1 cellular context compared by ENCODE assay signal in the genomic region with DNA sequence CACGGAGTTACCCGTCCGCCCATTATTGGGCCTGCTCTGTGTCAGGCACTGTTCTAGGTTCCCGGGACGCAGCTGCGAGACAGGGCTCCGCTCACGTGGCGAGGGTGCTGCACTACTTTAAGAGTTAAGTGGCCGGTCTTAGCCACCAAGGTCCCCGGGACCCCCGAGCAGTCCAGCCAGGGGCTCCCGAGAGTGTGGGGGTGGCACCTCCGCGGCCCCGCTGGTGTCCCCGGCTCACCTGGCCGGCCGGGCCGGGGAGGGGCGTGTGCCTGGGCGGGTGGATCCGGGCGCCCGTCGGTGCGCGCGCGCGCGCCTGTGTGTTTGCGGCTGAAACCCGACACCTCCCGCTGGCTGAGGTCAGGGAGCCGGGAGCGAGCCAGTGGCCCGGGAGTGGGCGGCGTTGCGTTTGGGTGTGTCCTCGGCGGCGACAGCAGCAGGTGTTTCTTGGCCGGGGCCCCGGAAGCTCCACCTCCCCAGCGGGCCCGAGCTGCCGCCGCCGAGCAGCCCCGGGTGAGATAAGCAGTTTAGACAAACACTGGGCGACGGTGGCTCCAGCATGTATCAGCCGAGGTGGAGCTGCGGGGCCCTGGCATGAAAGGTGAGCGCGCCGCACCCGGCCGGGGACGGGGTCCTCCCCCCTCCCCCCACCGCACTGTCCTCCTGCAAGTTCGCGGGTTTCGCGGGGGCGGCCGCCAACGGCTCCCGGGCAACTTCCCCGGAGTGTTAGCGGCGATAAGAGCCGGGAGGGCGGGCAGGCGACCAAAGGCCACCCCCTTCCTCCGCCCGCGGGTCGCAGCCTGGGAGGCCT.
TF ChIP-seq lines count a peak whose summit lies in the region.

A gene (plus strand): TSS at position 522 of the 808 bp plus-strand sequence. CDS start 70 bp downstream, at position 592.

TF ChIP-seq in HepG2, 621 proteins besides CTCF, POLR2A, EP300 and RAD21 (continued from another document and continues in another):
- no peak for TF ChIP-seq SOX6 (IDR thresholded peaks at IDR 0.05)
- TF ChIP-seq SOX6 (CRISPR knock-in tag; IDR thresholded peaks at IDR 0.05) = peak; percentile 76
- TF ChIP-seq, protein P1, sequence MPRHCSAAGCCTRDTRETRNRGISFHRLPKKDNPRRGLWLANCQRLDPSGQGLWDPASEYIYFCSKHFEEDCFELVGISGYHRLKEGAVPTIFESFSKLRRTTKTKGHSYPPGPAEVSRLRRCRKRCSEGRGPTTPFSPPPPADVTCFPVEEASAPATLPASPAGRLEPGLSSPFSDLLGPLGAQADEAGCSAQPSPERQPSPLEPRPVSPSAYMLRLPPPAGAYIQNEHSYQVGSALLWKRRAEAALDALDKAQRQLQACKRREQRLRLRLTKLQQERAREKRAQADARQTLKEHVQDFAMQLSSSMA (CRISPR knock-in tag; IDR thresholded peaks at IDR 0.05) = peak; percentile 87; the same call in 1 of the 2 replicates
- TF ChIP-seq, protein P2, sequence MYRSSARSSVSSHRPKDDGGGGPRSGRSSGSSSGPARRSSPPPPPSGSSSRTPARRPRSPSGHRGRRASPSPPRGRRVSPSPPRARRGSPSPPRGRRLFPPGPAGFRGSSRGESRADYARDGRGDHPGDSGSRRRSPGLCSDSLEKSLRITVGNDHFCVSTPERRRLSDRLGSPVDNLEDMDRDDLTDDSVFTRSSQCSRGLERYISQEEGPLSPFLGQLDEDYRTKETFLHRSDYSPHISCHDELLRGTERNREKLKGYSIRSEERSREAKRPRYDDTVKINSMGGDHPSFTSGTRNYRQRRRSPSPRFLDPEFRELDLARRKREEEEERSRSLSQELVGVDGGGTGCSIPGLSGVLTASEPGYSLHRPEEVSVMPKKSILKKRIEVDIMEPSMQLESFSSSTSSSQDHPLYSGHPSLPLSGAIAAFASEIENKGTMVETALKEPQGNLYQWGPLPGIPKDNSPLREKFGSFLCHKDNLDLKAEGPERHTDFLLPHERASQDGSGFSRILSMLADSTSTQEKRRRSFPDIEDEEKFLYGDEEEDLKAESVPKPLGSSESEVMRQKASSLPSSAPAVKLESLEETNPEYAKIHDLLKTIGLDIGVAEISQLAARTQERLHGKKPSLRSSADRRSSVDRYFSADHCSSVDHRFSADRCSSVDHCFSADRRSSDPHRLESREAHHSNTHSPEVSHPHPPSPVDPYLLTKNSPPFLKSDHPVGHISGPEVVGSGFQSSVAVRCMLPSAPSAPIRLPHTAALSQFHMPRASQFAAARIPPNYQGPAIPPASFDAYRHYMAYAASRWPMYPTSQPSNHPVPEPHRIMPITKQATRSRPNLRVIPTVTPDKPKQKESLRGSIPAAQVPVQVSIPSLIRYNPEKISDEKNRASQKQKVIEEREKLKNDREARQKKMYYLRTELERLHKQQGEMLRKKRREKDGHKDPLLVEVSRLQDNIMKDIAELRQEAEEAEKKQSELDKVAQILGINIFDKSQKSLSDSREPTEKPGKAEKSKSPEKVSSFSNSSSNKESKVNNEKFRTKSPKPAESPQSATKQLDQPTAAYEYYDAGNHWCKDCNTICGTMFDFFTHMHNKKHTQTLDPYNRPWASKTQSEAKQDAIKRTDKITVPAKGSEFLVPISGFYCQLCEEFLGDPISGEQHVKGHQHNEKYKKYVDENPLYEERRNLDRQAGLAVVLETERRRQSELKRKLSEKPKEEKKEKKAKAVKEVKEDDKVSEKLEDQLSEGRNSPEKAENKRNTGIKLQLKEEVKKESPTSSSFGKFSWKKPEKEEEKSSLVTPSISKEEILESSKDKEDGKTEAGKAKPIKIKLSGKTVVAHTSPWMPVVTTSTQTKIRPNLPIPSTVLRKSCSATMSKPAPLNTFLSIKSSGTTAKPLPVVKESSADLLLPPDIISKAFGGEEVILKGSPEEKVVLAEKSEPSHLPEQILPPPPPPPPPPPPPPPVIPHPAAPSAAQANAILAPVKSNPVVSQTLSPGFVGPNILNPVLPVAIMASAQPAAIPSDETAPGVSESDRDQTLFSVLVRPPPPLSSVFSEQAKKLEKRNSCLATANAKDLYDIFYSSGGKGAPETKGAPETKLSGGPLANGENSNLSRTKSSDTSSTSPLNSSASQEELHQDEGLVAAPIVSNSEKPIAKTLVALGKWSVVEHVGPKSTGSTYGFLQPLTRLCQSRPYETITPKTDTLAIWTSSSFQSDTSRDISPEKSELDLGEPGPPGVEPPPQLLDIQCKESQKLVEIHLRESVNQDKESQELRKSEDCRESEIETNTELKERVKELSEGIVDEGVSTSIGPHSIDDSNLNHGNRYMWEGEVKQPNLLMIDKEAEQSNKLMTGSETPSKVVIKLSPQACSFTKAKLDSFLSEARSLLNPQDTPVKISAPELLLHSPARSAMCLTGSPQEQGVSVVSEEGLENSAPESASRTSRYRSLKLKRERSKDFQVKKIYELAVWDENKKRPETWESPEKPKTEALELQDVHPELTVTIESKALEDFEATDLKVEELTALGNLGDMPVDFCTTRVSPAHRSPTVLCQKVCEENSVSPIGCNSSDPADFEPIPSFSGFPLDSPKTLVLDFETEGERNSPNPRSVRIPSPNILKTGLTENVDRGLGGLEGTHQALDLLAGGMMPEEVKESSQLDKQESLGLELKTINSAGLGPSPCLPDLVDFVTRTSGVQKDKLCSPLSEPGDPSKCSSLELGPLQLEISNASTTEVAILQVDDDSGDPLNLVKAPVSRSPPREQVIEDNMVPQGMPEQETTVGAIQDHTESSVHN (CRISPR knock-in tag; IDR thresholded peaks at IDR 0.05) = 0 out of 2 replicates have a peak, but pooled peaks have one; percentile 19
- peak; percentile 51; the same call in 1 of the 2 replicates for TF ChIP-seq NFYC (CRISPR knock-in tag; IDR thresholded peaks at IDR 0.05)
- TF ChIP-seq TAF1 (CRISPR knock-in tag; IDR thresholded peaks at IDR 0.05) = peak; percentile 88
- TF ChIP-seq, protein P3, sequence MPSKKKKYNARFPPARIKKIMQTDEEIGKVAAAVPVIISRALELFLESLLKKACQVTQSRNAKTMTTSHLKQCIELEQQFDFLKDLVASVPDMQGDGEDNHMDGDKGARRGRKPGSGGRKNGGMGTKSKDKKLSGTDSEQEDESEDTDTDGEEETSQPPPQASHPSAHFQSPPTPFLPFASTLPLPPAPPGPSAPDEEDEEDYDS (CRISPR knock-in tag; IDR thresholded peaks at IDR 0.05) = peak; percentile 70; the same call in 1 of the 2 replicates
- peak; percentile 33; the same call in 1 of the 2 replicates for TF ChIP-seq NCOR1 (IDR thresholded peaks at IDR 0.05; ENCODE audit: borderline replicate concordance, low read length)
- TF ChIP-seq, protein P4, sequence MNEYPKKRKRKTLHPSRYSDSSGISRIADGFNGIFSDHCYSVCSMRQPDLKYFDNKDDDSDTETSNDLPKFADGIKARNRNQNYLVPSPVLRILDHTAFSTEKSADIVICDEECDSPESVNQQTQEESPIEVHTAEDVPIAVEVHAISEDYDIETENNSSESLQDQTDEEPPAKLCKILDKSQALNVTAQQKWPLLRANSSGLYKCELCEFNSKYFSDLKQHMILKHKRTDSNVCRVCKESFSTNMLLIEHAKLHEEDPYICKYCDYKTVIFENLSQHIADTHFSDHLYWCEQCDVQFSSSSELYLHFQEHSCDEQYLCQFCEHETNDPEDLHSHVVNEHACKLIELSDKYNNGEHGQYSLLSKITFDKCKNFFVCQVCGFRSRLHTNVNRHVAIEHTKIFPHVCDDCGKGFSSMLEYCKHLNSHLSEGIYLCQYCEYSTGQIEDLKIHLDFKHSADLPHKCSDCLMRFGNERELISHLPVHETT (CRISPR knock-in tag; conservative IDR thresholded peaks at IDR 0.05) = peak; percentile 97
- TF ChIP-seq IRX3 (CRISPR knock-in tag; IDR thresholded peaks at IDR 0.05; ENCODE audit: borderline replicate concordance, low read depth) = peak; percentile 74; the same call in 1 of the 2 replicates
- peak; percentile 75; the same call in 1 of the 2 replicates for TF ChIP-seq KDM3A (CRISPR knock-in tag; IDR thresholded peaks at IDR 0.05; ENCODE audit: low read depth)
- no peak for TF ChIP-seq ZNF337 (CRISPR knock-in tag; IDR thresholded peaks at IDR 0.05; ENCODE audit: borderline replicate concordance, low read depth)
- peak; percentile 88 for TF ChIP-seq ZNF556 (CRISPR knock-in tag; IDR thresholded peaks at IDR 0.05; ENCODE audit: borderline replicate concordance)
- peak; percentile 71; the same call in 1 of the 2 replicates for TF ChIP-seq KLF9 (CRISPR knock-in tag; IDR thresholded peaks at IDR 0.05; ENCODE audit: low read depth)
- peak; percentile 65 for TF ChIP-seq ZNF121 (CRISPR knock-in tag; IDR thresholded peaks at IDR 0.05)
- TF ChIP-seq, protein P5, sequence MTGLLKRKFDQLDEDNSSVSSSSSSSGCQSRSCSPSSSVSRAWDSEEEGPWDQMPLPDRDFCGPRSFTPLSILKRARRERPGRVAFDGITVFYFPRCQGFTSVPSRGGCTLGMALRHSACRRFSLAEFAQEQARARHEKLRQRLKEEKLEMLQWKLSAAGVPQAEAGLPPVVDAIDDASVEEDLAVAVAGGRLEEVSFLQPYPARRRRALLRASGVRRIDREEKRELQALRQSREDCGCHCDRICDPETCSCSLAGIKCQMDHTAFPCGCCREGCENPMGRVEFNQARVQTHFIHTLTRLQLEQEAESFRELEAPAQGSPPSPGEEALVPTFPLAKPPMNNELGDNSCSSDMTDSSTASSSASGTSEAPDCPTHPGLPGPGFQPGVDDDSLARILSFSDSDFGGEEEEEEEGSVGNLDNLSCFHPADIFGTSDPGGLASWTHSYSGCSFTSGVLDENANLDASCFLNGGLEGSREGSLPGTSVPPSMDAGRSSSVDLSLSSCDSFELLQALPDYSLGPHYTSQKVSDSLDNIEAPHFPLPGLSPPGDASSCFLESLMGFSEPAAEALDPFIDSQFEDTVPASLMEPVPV (CRISPR knock-in tag; IDR thresholded peaks at IDR 0.05) = no peak
- TF ChIP-seq, protein P6, sequence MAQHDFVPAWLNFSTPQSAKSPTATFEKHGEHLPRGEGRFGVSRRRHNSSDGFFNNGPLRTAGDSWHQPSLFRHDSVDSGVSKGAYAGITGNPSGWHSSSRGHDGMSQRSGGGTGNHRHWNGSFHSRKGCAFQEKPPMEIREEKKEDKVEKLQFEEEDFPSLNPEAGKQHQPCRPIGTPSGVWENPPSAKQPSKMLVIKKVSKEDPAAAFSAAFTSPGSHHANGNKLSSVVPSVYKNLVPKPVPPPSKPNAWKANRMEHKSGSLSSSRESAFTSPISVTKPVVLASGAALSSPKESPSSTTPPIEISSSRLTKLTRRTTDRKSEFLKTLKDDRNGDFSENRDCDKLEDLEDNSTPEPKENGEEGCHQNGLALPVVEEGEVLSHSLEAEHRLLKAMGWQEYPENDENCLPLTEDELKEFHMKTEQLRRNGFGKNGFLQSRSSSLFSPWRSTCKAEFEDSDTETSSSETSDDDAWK (CRISPR knock-in tag; IDR thresholded peaks at IDR 0.05) = no peak
- no peak for TF ChIP-seq CC2D1A (CRISPR knock-in tag; IDR thresholded peaks at IDR 0.05)
- 0 out of 2 replicates have a peak, but pooled peaks have one; percentile 42 for TF ChIP-seq ZNF296 (CRISPR knock-in tag; conservative IDR thresholded peaks at IDR 0.05)
- TF ChIP-seq ZNF616 (CRISPR knock-in tag; IDR thresholded peaks at IDR 0.05; ENCODE audit: low read depth) = peak; percentile 89; the same call in 1 of the 2 replicates
- peak; percentile 80 for TF ChIP-seq HOXA3 (CRISPR knock-in tag; IDR thresholded peaks at IDR 0.05)
- TF ChIP-seq MLLT10 (CRISPR knock-in tag; IDR thresholded peaks at IDR 0.05) = no peak
- TF ChIP-seq KAT8 (CRISPR knock-in tag; IDR thresholded peaks at IDR 0.05) = peak; percentile 80
- peak; percentile 94 for TF ChIP-seq ATF7-NPFF (CRISPR knock-in tag; IDR thresholded peaks at IDR 0.05; ENCODE audit: low read depth)
- TF ChIP-seq, protein P7, sequence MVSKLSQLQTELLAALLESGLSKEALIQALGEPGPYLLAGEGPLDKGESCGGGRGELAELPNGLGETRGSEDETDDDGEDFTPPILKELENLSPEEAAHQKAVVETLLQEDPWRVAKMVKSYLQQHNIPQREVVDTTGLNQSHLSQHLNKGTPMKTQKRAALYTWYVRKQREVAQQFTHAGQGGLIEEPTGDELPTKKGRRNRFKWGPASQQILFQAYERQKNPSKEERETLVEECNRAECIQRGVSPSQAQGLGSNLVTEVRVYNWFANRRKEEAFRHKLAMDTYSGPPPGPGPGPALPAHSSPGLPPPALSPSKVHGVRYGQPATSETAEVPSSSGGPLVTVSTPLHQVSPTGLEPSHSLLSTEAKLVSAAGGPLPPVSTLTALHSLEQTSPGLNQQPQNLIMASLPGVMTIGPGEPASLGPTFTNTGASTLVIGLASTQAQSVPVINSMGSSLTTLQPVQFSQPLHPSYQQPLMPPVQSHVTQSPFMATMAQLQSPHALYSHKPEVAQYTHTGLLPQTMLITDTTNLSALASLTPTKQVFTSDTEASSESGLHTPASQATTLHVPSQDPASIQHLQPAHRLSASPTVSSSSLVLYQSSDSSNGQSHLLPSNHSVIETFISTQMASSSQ (IDR thresholded peaks at IDR 0.05; ENCODE audit: low read depth) = no peak
- TF ChIP-seq, protein P7 (CRISPR knock-in tag; IDR thresholded peaks at IDR 0.05; ENCODE audit: borderline replicate concordance) = peak; percentile 84; the same call in 1 of the 2 replicates
- TF ChIP-seq GATAD2A (CRISPR knock-in tag; IDR thresholded peaks at IDR 0.05) = peak; percentile 53; the same call in 1 of the 2 replicates
- TF ChIP-seq SALL2 (CRISPR knock-in tag; IDR thresholded peaks at IDR 0.05) = peak; percentile 68; the same call in 1 of the 2 replicates
- 0 out of 2 replicates have a peak, but pooled peaks have one; percentile 50 for TF ChIP-seq RNF2 (conservative IDR thresholded peaks at IDR 0.05; ENCODE audit: low read depth)
- TF ChIP-seq, protein P8, sequence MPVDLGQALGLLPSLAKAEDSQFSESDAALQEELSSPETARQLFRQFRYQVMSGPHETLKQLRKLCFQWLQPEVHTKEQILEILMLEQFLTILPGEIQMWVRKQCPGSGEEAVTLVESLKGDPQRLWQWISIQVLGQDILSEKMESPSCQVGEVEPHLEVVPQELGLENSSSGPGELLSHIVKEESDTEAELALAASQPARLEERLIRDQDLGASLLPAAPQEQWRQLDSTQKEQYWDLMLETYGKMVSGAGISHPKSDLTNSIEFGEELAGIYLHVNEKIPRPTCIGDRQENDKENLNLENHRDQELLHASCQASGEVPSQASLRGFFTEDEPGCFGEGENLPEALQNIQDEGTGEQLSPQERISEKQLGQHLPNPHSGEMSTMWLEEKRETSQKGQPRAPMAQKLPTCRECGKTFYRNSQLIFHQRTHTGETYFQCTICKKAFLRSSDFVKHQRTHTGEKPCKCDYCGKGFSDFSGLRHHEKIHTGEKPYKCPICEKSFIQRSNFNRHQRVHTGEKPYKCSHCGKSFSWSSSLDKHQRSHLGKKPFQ (CRISPR knock-in tag; IDR thresholded peaks at IDR 0.05; ENCODE audit: insufficient replicate concordance) = peak; percentile 76
- peak; percentile 42; the same call in 1 of the 2 replicates for TF ChIP-seq ZNF460 (CRISPR knock-in tag; IDR thresholded peaks at IDR 0.05; ENCODE audit: borderline replicate concordance)
- TF ChIP-seq ZNF747 (CRISPR knock-in tag; IDR thresholded peaks at IDR 0.05; ENCODE audit: borderline replicate concordance) = peak; percentile 41
- peak; percentile 76 for TF ChIP-seq BCL6 (CRISPR knock-in tag; IDR thresholded peaks at IDR 0.05)
- TF ChIP-seq ZNF660 (CRISPR knock-in tag; IDR thresholded peaks at IDR 0.05; ENCODE audit: borderline replicate concordance, low read depth) = peak; percentile 5; the same call in 1 of the 2 replicates
- TF ChIP-seq ZNF484 (CRISPR knock-in tag; IDR thresholded peaks at IDR 0.05; ENCODE audit: borderline replicate concordance, low read depth) = no peak
